In the genomic region with DNA sequence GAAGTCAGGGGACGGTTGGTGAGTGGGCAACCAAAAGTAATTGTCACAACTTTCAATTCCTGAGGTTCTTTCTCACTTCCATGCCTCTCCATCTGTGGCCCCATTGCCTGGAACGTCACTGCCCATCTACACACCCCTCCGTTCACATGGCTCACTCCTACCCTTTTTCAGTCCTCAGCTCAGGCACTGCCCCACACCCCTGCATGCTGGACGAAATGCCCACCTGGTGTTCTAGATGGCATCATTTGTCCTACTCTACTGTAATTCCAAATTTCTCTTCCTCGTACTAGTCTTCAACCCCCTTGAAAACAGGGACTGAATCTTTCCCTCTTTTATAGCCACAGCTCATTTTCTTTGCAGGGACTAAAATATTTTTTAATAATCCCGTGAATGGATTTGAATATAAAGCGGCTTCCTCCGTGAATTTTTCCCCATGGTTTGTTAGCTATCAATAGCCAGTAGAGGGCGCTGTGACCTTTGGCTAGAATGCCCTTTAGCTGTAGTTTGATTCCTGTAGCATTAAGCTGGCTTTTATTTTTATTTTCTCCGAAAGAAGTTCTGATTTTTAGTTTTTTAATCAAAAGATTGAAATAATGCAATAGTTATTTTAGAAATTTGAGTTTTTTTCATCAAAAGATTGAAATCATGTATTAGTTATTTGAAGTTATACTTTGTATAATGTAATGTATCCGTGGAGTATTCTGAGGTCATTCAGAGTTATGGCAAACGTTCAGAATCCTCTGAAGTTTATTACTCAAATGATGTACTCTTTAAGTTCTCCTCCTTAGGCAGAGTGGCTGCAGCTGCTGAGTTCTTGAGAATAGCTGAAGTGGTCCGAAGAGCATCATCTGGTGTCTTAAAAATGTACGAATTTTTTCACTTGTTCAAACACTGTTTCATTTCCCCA, we compare ENCODE assay signal across 8 cellular contexts.
DNase-seq lines count a peak whose midpoint lies in the region; ATAC-seq and TF ChIP-seq lines count a peak whose summit lies in the region.

No MANE protein-coding gene starts in this region.

- ATAC-seq in GM19395 (IDR thresholded peaks at IDR 0.05; ENCODE audit: unreplicated experiment) (peak; percentile 65), GM18519 (IDR thresholded peaks at IDR 0.05; ENCODE audit: low FRiP score, unreplicated experiment) (no peak)

- TF ChIP-seq CTCF in dorsolateral prefrontal cortex (IDR thresholded peaks at IDR 0.05 in 54 of 56, conservative IDR thresholded peaks at IDR 0.05 in 2 of 56; ENCODE audit: low read depth in 1 of 56, partially characterized antibody in 56 of 56), result peak; percentile 72 to 96 (median 86)
- peak; percentile 96 for TF ChIP-seq CTCF in type B pancreatic cell (conservative IDR thresholded peaks at IDR 0.05)

- H3K36me3 ChIP-seq in MG63, result no peaks in the 10 kb centered on the region

- H3K4me3 Mint-ChIP-seq in type B pancreatic cell, result no peak overlapping the region

- H3K27me3 Mint-ChIP-seq in type B pancreatic cell, result peaks cover 11% of the 10 kb centered on the region

- H3K36me3 Mint-ChIP-seq in type B pancreatic cell, result no peaks in the 10 kb centered on the region

- no peaks in the 10 kb centered on the region for H3K9me3 Mint-ChIP-seq in type B pancreatic cell

- H3K4me3 ChIP-seq in MG63, result no peak overlapping the region
- H3K4me3 ChIP-seq in dorsolateral prefrontal cortex, result peak overlapping the region in 15 of 59 donors; percentile 5 to 39 (median 20)

- peaks cover 15% of the 10 kb centered on the region for H3K4me1 Mint-ChIP-seq in type B pancreatic cell (ENCODE audit: unreplicated experiment)

- intact Hi-C loops in dorsolateral prefrontal cortex (cut with DNase I), result loop anchor here (5.0 to 10.0 kb wide), 4 partner anchors 396 to 1644 kb away; no protein-coding TSS in a partner anchor

- H3K27me3 ChIP-seq in MG63 (peaks cover 10% of the 10 kb centered on the region; the same call in 1 of the 2 replicates), dorsolateral prefrontal cortex (peaks cover 0 to 14% (median 0%) of the 10 kb centered on the region in 45 donors)

- DNase-seq in D341Med (ENCODE audit: low spot score) (peak; percentile 45), MG63 (peak; percentile 15), SK-N-DZ (ENCODE audit: low spot score) (peak; percentile 15), dorsolateral prefrontal cortex (peak in 5 of 10 donors; percentile 41 to 78 (median 55)), mucosa of gallbladder (ENCODE audit: low spot score) (peak; percentile 54), type B pancreatic cell (ENCODE audit: extremely low spot score, unreplicated experiment) (no peak)

- H3K9me3 ChIP-seq in MG63, result no peaks in the 10 kb centered on the region

- no peak overlapping the region for H3K27ac Mint-ChIP-seq in type B pancreatic cell

- no peak overlapping the region for H3K27ac ChIP-seq in dorsolateral prefrontal cortex
